In the genomic region with DNA sequence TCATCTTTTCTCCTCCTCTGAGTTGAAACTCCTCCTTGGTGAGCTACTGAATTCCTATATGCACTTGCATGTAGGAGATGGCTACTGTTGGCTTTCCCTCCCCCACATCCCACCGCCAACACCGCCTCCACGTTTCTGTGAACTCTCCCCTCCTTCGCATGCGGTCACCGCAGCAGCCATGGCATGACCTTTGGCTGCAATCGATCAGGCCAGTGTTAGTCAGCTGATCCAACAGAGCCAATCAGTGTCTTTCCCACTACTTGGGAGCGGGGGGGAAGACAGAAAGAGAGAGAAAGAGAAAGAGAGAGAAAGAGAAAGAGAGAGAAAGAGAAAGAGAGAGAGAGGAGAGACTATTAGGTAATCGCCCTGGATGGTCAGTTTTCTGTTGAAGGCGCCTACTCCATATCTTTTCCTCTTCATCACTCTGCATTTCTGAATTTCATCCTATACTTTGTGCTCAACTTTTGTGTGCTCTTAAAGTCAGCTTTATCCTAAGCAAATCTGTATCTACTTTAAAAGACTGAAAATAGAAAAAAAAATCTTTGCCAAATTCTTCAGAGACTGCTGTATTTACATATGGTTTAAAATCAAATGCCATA, we compare ENCODE assay signal across 1 cellular context.
TF ChIP-seq lines count a peak whose summit lies in the region.

No MANE protein-coding gene starts in this region.

TF ChIP-seq in HepG2, 621 proteins besides CTCF, POLR2A, EP300 and RAD21 (continued from another document and continues in another):
- TF ChIP-seq DMAP1 (CRISPR knock-in tag; IDR thresholded peaks at IDR 0.05): peak; percentile 91
- no peak for TF ChIP-seq HNRNPL (IDR thresholded peaks at IDR 0.05; ENCODE audit: low read depth, low read length)
- no peak for TF ChIP-seq FOXA1 (IDR thresholded peaks at IDR 0.05)
- peak; percentile 27; the same call in 1 of the 2 replicates for TF ChIP-seq FOXA1 (CRISPR knock-in tag; IDR thresholded peaks at IDR 0.05)
- TF ChIP-seq PHF5A (CRISPR knock-in tag; IDR thresholded peaks at IDR 0.05; ENCODE audit: low read depth, unreplicated experiment): peak; percentile 84
- no peak for TF ChIP-seq MBD4 (IDR thresholded peaks at IDR 0.05; ENCODE audit: borderline replicate concordance, low read length)
- TF ChIP-seq RBAK (CRISPR knock-in tag; IDR thresholded peaks at IDR 0.05): 0 out of 2 replicates have a peak, but pooled peaks have one; percentile 45
- TF ChIP-seq, protein P1, sequence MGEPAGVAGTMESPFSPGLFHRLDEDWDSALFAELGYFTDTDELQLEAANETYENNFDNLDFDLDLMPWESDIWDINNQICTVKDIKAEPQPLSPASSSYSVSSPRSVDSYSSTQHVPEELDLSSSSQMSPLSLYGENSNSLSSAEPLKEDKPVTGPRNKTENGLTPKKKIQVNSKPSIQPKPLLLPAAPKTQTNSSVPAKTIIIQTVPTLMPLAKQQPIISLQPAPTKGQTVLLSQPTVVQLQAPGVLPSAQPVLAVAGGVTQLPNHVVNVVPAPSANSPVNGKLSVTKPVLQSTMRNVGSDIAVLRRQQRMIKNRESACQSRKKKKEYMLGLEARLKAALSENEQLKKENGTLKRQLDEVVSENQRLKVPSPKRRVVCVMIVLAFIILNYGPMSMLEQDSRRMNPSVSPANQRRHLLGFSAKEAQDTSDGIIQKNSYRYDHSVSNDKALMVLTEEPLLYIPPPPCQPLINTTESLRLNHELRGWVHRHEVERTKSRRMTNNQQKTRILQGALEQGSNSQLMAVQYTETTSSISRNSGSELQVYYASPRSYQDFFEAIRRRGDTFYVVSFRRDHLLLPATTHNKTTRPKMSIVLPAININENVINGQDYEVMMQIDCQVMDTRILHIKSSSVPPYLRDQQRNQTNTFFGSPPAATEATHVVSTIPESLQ (CRISPR knock-in tag; conservative IDR thresholded peaks at IDR 0.05): no peak
- peak; percentile 74; the same call in 1 of the 2 replicates for TF ChIP-seq NKX3-1 (CRISPR knock-in tag; IDR thresholded peaks at IDR 0.05)
- peak; percentile 55; the same call in 1 of the 2 replicates for TF ChIP-seq NCOR1 (IDR thresholded peaks at IDR 0.05; ENCODE audit: borderline replicate concordance, low read length)
- TF ChIP-seq CBX2 (IDR thresholded peaks at IDR 0.05; ENCODE audit: low read depth, low read length): no peak
- TF ChIP-seq CBX2 (CRISPR knock-in tag; IDR thresholded peaks at IDR 0.05; ENCODE audit: low read depth): peak; percentile 73; the same call in 1 of the 2 replicates
- peak; percentile 80; the same call in 1 of the 2 replicates for TF ChIP-seq ZNF503 (CRISPR knock-in tag; IDR thresholded peaks at IDR 0.05)
- TF ChIP-seq KAT8 (CRISPR knock-in tag; IDR thresholded peaks at IDR 0.05): peak; percentile 89
- TF ChIP-seq RAD51 (IDR thresholded peaks at IDR 0.05; ENCODE audit: borderline replicate concordance): peak; percentile 72
- peak; percentile 82; the same call in 1 of the 2 replicates for TF ChIP-seq MLXIP (CRISPR knock-in tag; IDR thresholded peaks at IDR 0.05; ENCODE audit: borderline replicate concordance)
- no peak; the same call in 1 of the 2 replicates for TF ChIP-seq ZFP82 (CRISPR knock-in tag; IDR thresholded peaks at IDR 0.05; ENCODE audit: borderline replicate concordance)
- peak; percentile 77 for TF ChIP-seq JUND (CRISPR knock-in tag; IDR thresholded peaks at IDR 0.05)
- TF ChIP-seq, protein P2, sequence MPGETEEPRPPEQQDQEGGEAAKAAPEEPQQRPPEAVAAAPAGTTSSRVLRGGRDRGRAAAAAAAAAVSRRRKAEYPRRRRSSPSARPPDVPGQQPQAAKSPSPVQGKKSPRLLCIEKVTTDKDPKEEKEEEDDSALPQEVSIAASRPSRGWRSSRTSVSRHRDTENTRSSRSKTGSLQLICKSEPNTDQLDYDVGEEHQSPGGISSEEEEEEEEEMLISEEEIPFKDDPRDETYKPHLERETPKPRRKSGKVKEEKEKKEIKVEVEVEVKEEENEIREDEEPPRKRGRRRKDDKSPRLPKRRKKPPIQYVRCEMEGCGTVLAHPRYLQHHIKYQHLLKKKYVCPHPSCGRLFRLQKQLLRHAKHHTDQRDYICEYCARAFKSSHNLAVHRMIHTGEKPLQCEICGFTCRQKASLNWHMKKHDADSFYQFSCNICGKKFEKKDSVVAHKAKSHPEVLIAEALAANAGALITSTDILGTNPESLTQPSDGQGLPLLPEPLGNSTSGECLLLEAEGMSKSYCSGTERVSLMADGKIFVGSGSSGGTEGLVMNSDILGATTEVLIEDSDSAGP (CRISPR knock-in tag; IDR thresholded peaks at IDR 0.05; ENCODE audit: borderline replicate concordance): peak; percentile 45; the same call in 1 of the 2 replicates
- TF ChIP-seq POGZ (CRISPR knock-in tag; IDR thresholded peaks at IDR 0.05): peak; percentile 99
- peak; percentile 94; the same call in 1 of the 2 replicates for TF ChIP-seq ZNF766 (CRISPR knock-in tag; IDR thresholded peaks at IDR 0.05; ENCODE audit: borderline replicate concordance)
- TF ChIP-seq, protein P3, sequence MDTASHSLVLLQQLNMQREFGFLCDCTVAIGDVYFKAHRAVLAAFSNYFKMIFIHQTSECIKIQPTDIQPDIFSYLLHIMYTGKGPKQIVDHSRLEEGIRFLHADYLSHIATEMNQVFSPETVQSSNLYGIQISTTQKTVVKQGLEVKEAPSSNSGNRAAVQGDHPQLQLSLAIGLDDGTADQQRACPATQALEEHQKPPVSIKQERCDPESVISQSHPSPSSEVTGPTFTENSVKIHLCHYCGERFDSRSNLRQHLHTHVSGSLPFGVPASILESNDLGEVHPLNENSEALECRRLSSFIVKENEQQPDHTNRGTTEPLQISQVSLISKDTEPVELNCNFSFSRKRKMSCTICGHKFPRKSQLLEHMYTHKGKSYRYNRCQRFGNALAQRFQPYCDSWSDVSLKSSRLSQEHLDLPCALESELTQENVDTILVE (CRISPR knock-in tag; IDR thresholded peaks at IDR 0.05): peak; percentile 88
- TF ChIP-seq ZNF224 (CRISPR knock-in tag; IDR thresholded peaks at IDR 0.05): no peak
- TF ChIP-seq ZNF747 (CRISPR knock-in tag; IDR thresholded peaks at IDR 0.05; ENCODE audit: borderline replicate concordance): no peak
- TF ChIP-seq, protein P4, sequence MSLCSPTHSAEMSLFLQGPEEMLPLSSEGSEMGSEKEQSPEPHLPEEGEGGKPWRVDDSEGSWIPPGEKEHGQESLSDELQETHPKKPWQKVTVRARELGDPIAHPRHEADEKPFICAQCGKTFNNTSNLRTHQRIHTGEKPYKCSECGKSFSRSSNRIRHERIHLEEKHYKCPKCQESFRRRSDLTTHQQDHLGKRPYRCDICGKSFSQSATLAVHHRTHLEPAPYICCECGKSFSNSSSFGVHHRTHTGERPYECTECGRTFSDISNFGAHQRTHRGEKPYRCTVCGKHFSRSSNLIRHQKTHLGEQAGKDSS (CRISPR knock-in tag; IDR thresholded peaks at IDR 0.05; ENCODE audit: borderline replicate concordance, low read depth): peak; percentile 68; the same call in 1 of the 2 replicates
- peak; percentile 87 for TF ChIP-seq ESRRA (CRISPR knock-in tag; IDR thresholded peaks at IDR 0.05; ENCODE audit: low read depth)
- TF ChIP-seq THAP9 (CRISPR knock-in tag; IDR thresholded peaks at IDR 0.05; ENCODE audit: borderline replicate concordance): peak; percentile 77; the same call in 1 of the 2 replicates
- no peak for TF ChIP-seq ZNF383 (CRISPR knock-in tag; IDR thresholded peaks at IDR 0.05; ENCODE audit: borderline replicate concordance)
- TF ChIP-seq ZNF589 (CRISPR knock-in tag; conservative IDR thresholded peaks at IDR 0.05): peak; percentile 97
- peak; percentile 69; the same call in 1 of the 2 replicates for TF ChIP-seq HOXA7 (CRISPR knock-in tag; IDR thresholded peaks at IDR 0.05)
- peak; percentile 92 for TF ChIP-seq ZNF605 (CRISPR knock-in tag; IDR thresholded peaks at IDR 0.05)
- TF ChIP-seq, protein P5, sequence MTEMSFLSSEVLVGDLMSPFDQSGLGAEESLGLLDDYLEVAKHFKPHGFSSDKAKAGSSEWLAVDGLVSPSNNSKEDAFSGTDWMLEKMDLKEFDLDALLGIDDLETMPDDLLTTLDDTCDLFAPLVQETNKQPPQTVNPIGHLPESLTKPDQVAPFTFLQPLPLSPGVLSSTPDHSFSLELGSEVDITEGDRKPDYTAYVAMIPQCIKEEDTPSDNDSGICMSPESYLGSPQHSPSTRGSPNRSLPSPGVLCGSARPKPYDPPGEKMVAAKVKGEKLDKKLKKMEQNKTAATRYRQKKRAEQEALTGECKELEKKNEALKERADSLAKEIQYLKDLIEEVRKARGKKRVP (CRISPR knock-in tag; IDR thresholded peaks at IDR 0.05): peak in 1 of 2 experiments; percentile 72; a peak in 2 of 4 replicates
- TF ChIP-seq EED (CRISPR knock-in tag; IDR thresholded peaks at IDR 0.05): no peak; the same call in 1 of the 2 replicates
